12 cellular contexts compared by ENCODE assay signal in genomic region chr1:158013840-158014520, GRCh38. TPM values are rescaled to one million over a fixed set of nuclear protein-coding genes. Genes with fewer than 3 reads are reported as not detected.
A peak's percentile ranks its signal among the peaks of the same experiment; 100 is the strongest.
DNase-seq lines count a peak whose midpoint lies in the region; ATAC-seq and TF ChIP-seq lines count a peak whose summit lies in the region.
"Had no signal": no experiment of that assay in that cellular context is flagged by ENCODE, and none has a peak within 500 bp of the region (broad histone marks: within the 10 kb centered on the region; RNA-seq: fewer than 3 reads in every experiment).

No MANE protein-coding gene starts in this region.

- WGBS in heart left ventricle, 4 donors: 66 to 76% (median 71%) methylated on average over 6 of the region's 6 CpGs
- WGBS in ectodermal cell, 2 experiments: 13 to 16% methylated on average over 6 of the region's 6 CpGs

- peak overlapping the region in 2 of 3 experiments; percentile 42 to 43 for H3K4me3 Mint-ChIP-seq in nephron
- H3K4me3 Mint-ChIP-seq: activated naive CD8-positive, alpha-beta T cell treated with anti-CD3 and anti-CD28 coated beads, Interleukin-2, amount 50 U/mL, for 24 hours; T-helper 1 cell treated with Interleukin-12 subunit alpha and Interleukin-12 subunit beta and Interleukin-4 antibody, amounts not matched to agents 30 μg/mL and 1 μg/mL, for 36 hours had no signal

- peaks cover 97% of the 10 kb centered on the region for H3K4me1 Mint-ChIP-seq in nephron
- H3K4me1 Mint-ChIP-seq: activated naive CD8-positive, alpha-beta T cell treated with anti-CD3 and anti-CD28 coated beads, Interleukin-2, amount 50 U/mL, for 24 hours had no signal

- H3K4me3 ChIP-seq in heart left ventricle (peak overlapping the region in 1 of 12 donors; percentile 17), ectodermal cell (ENCODE audit: insufficient read depth, low read depth, low read length) (no peak overlapping the region), vagina (no peak overlapping the region)

- TF ChIP-seq CTCF in heart left ventricle (IDR thresholded peaks at IDR 0.05): no peak
- no peak for TF ChIP-seq CTCF in nephron (IDR thresholded peaks at IDR 0.05; ENCODE audit: unreplicated experiment in 3 of 3)
- no peak for TF ChIP-seq CTCF in vagina (IDR thresholded peaks at IDR 0.05)

- H3K9me3 ChIP-seq in heart left ventricle (no peaks in the 10 kb centered on the region), ectodermal cell (ENCODE audit: control insufficient read depth, low read length) (no peaks in the 10 kb centered on the region), vagina (no peaks in the 10 kb centered on the region)

- ATAC-seq in heart left ventricle: no peak
- ATAC-seq in Right ventricle myocardium superior (ENCODE audit: poor library complexity): no peak
- ATAC-seq in GM21576 (IDR thresholded peaks at IDR 0.05; ENCODE audit: unreplicated experiment): no peak
- ATAC-seq: activated naive CD8-positive, alpha-beta T cell treated with anti-CD3 and anti-CD28 coated beads, Interleukin-2, amount 50 U/mL, for 24 hours; HCT116 had no signal

- intact Hi-C loops in heart left ventricle (cut with DNase I): no loop called here
- intact Hi-C loops in Right ventricle myocardium superior (cut with DNase I): no loop called here
- intact Hi-C loops in vagina (cut with DNase I): no loop called here

- H3K36me3 Mint-ChIP-seq in nephron (ENCODE audit: low read depth): peaks cover 9% of the 10 kb centered on the region

- no peak for TF ChIP-seq POLR2A in heart left ventricle (IDR thresholded peaks at IDR 0.05)
- no peak for TF ChIP-seq POLR2A in vagina (IDR thresholded peaks at IDR 0.05)

- peaks cover 6 to 88% (median 55%) of the 10 kb centered on the region in 12 donors for H3K4me1 ChIP-seq in heart left ventricle
- peaks cover 85% of the 10 kb centered on the region for H3K4me1 ChIP-seq in ectodermal cell (ENCODE audit: control insufficient read depth, insufficient read depth, low read length)
- peaks cover 89% of the 10 kb centered on the region for H3K4me1 ChIP-seq in vagina

- H3K27ac ChIP-seq in heart left ventricle (peak overlapping the region in 7 of 12 donors; percentile 20 to 90 (median 47)), ectodermal cell (ENCODE audit: insufficient read depth, low read depth, low read length, poor library complexity, severe bottlenecking) (peak overlapping the region; percentile 92), vagina (peak overlapping the region; percentile 97)

- H3K36me3 ChIP-seq in heart left ventricle: no peaks in the 10 kb centered on the region
- H3K36me3 ChIP-seq in ectodermal cell (ENCODE audit: control insufficient read depth, insufficient read depth, low read length): no peaks in the 10 kb centered on the region
- no peaks in the 10 kb centered on the region for H3K36me3 ChIP-seq in vagina

- peak overlapping the region; percentile 96 to 97 (median 97) for H3K27ac Mint-ChIP-seq in nephron
- H3K27ac Mint-ChIP-seq: activated naive CD8-positive, alpha-beta T cell treated with anti-CD3 and anti-CD28 coated beads, Interleukin-2, amount 50 U/mL, for 24 hours; T-helper 1 cell treated with Interleukin-12 subunit alpha and Interleukin-12 subunit beta and Interleukin-4 antibody, amounts not matched to agents 30 μg/mL and 1 μg/mL, for 36 hours had no signal

- no peak for DNase-seq in heart left ventricle
- DNase-seq in Right ventricle myocardium superior: no peak
- DNase-seq in vagina (ENCODE audit: extremely low spot score in 2 of 2): no peak
- no peak for DNase-seq in cortex of kidney (lab: John Stamatoyannopoulos, UW)
- DNase-seq in middle frontal gyrus (ENCODE audit: extremely low spot score, low spot score): no peak
- DNase-seq: activated naive CD8-positive, alpha-beta T cell treated with anti-CD3 and anti-CD28 coated beads, Interleukin-2, amount 50 U/mL, for 24 hours; GF-D8 had no signal

- H3K27me3 ChIP-seq in heart left ventricle: no peaks in the 10 kb centered on the region
- no peaks in the 10 kb centered on the region for H3K27me3 ChIP-seq in ectodermal cell (ENCODE audit: control insufficient read depth, insufficient read depth, low read length, poor library complexity, severe bottlenecking)
- H3K27me3 ChIP-seq in vagina: no peaks in the 10 kb centered on the region

- H3K27me3 Mint-ChIP-seq in nephron (ENCODE audit: low read depth): no peaks in the 10 kb centered on the region

- no peaks in the 10 kb centered on the region for H3K9me3 Mint-ChIP-seq in nephron
- H3K9me3 Mint-ChIP-seq: activated naive CD8-positive, alpha-beta T cell treated with anti-CD3 and anti-CD28 coated beads, Interleukin-2, amount 50 U/mL, for 24 hours; T-helper 1 cell treated with Interleukin-12 subunit alpha and Interleukin-12 subunit beta and Interleukin-4 antibody, amounts not matched to agents 30 μg/mL and 1 μg/mL, for 36 hours had no signal

RNA-seq across cellular contexts. Expression of gene KIRREL1, which starts 20.5 kb away (rescaled TPM):
- 10 to 100 TPM in 4 of 9 donors, 1 to 10 TPM in 5; 6.1 to 22.7 (median 8.2) TPM for total RNA-seq in heart left ventricle
- polyA plus RNA-seq in heart left ventricle: 1 to 10 TPM; 3.2 to 8.4 TPM
- total RNA-seq in Right ventricle myocardium superior: 9.5 TPM
- 65.0 TPM for polyA plus RNA-seq in ectodermal cell (2013, experiment 1 of 4)
- 86.9 TPM for polyA plus RNA-seq in ectodermal cell (2013, experiment 2 of 4)
- polyA plus RNA-seq in ectodermal cell (2013, experiment 3 of 4): 52.1 TPM
- polyA plus RNA-seq in ectodermal cell (2013, experiment 4 of 4): 60.9 TPM
- 34.9 TPM for total RNA-seq in vagina

Comparison
In these comparisons a context has a peak if more than half of its experiments do, and no peak if none do; other contexts are left out.
1. H3K27ac ChIP-seq: peak in every context shown above with its lines; median percentile 97 in vagina; 92 in ectodermal cell; 47 in heart left ventricle.